ENCODE assay signal across 21 cellular contexts in genomic region chr16:81578636-81579413, GRCh38.
"Had no signal": no experiment of that assay in that cellular context is flagged by ENCODE, and none has a peak within 500 bp of the region (broad histone marks: within the 10 kb centered on the region; RNA-seq: fewer than 3 reads in every experiment).

No MANE protein-coding gene starts in this region.

- H3K4me3 ChIP-seq: coronary artery, gastrocnemius medialis, heart right ventricle, neural progenitor cell, pancreas, stomach, thoracic aorta, transverse colon had no signal

- H3K36me3 Mint-ChIP-seq: natural killer cell had no signal

- H3K27ac ChIP-seq: coronary artery, gastrocnemius medialis, heart right ventricle, neural progenitor cell, pancreas, stomach, thoracic aorta had no signal

- H3K36me3 ChIP-seq: gastrocnemius medialis, neural progenitor cell, pancreas, stomach, thoracic aorta, transverse colon had no signal

- H3K27ac Mint-ChIP-seq: endodermal cell, mesothelial cell of epicardium, natural killer cell, neural progenitor cell, progenitor cell of endocrine pancreas had no signal

- H3K9ac ChIP-seq: neural progenitor cell had no signal

- H3K4me3 Mint-ChIP-seq: endodermal cell, mesothelial cell of epicardium, natural killer cell, neural progenitor cell had no signal

- DNase-seq: effector CD4-positive, alpha-beta T cell; endodermal cell; gastrocnemius medialis; heart right ventricle; hypothalamus; natural killer cell; nucleus accumbens; pancreas; right cardiac atrium; small intestine; stimulated activated CD4-positive, alpha-beta T cell treated with anti-CD3 and anti-CD28 coated beads, Interleukin-12 subunit alpha, Interleukin-12 subunit beta, amount 100 ng/mL, for 4 hours; stimulated activated naive CD4-positive, alpha-beta T cell; stomach; substantia nigra; transverse colon had no signal

- H3K27me3 ChIP-seq: gastrocnemius medialis, heart right ventricle, neural progenitor cell, pancreas, stomach, transverse colon had no signal

- H3K9me3 Mint-ChIP-seq: endodermal cell, mesothelial cell of epicardium, natural killer cell, neural progenitor cell had no signal

- ATAC-seq: gastrocnemius medialis, heart right ventricle, left lobe of liver, pancreas, right cardiac atrium had no signal

- H3K9me3 ChIP-seq: gastrocnemius medialis, heart right ventricle, pancreas, stomach, thoracic aorta, transverse colon had no signal

- H3K4me2 ChIP-seq: neural progenitor cell had no signal

- H3K27me3 Mint-ChIP-seq: progenitor cell of endocrine pancreas had no signal

- H3K4me1 ChIP-seq: gastrocnemius medialis had no signal
